Comparison of ENCODE assay signal across 1 cellular context in the genomic region with DNA sequence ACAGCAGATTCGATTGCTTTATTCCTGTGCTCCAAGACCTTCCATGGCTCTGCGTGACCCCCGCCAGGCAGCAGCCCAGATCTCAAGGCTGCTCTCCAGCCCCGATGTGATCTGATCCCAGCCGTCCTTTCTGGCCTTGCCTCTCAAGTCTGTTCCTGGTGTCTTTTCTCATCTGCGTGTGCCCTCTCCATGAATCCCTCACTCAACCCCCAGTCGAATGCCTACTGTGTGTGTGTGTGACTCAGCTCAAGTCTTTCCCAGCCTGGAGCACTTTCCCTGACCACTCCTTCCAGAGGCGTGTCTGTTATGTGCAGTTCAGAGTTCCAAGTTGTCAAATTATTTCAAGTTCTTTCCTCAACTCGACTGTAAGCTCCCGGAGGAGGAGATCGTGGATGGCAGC.
TF ChIP-seq lines count a peak whose summit lies in the region.

No MANE protein-coding gene starts in this region.

TF ChIP-seq in GM23338, 12 proteins besides CTCF, POLR2A, EP300 and RAD21 (continued from another document):
- TF ChIP-seq, protein P1, sequence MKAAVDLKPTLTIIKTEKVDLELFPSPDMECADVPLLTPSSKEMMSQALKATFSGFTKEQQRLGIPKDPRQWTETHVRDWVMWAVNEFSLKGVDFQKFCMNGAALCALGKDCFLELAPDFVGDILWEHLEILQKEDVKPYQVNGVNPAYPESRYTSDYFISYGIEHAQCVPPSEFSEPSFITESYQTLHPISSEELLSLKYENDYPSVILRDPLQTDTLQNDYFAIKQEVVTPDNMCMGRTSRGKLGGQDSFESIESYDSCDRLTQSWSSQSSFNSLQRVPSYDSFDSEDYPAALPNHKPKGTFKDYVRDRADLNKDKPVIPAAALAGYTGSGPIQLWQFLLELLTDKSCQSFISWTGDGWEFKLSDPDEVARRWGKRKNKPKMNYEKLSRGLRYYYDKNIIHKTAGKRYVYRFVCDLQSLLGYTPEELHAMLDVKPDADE (IDR thresholded peaks at IDR 0.05): no peak
